ENCODE assay signal across 8 cellular contexts in the genomic region with DNA sequence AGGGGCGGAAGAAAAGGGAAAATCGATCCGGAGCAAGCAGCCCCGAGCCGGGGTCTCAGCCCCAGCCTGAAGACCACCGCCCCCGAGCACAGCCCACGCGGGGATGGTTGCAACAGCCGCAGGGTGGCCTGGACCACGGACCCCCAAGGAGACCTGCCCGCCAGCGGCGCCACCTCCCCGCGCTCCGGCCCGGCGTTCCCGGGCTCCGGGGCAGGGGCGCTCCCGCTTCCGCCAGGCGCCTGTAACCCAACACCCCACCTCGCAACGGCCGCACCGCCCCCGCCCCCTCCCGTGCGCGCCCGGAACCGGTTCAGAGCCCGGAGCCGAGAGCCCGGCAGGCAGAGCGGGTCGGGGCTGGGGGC. TPM values are rescaled to one million over a fixed set of nuclear protein-coding genes. Genes with fewer than 3 reads are reported as not detected.
DNase-seq lines count a peak whose midpoint lies in the region; ATAC-seq and TF ChIP-seq lines count a peak whose summit lies in the region.

No MANE protein-coding gene starts in this region.

- no peak overlapping the region for H2BK12ac ChIP-seq in trophoblast cell (ENCODE audit: low read length)

- peaks cover 19% of the 10 kb centered on the region for H3K36me3 Mint-ChIP-seq in activated naive CD4-positive, alpha-beta T cell treated with anti-CD3 and anti-CD28 coated beads for 36 hours (ENCODE audit: low read depth)
- no peaks in the 10 kb centered on the region for H3K36me3 Mint-ChIP-seq in glutamatergic neuron (ENCODE audit: unreplicated experiment)

- H4K8ac ChIP-seq in trophoblast cell (ENCODE audit: low read depth, low read length): peak overlapping the region; percentile 79

- TF ChIP-seq CTCF in glutamatergic neuron (IDR thresholded peaks at IDR 0.05; ENCODE audit: partially characterized antibody, unreplicated experiment): no peak

- H3K4ac ChIP-seq in trophoblast cell (ENCODE audit: low read depth, low read length): peak overlapping the region; percentile 85

- in situ Hi-C loops in G401 (cut with HindIII; ENCODE audit: low sequenced_read_pairs): no loop called here

- peaks cover 32% of the 10 kb centered on the region for H3K4me1 Mint-ChIP-seq in activated naive CD4-positive, alpha-beta T cell treated with anti-CD3 and anti-CD28 coated beads for 36 hours (ENCODE audit: low read depth)
- H3K4me1 Mint-ChIP-seq in glutamatergic neuron (ENCODE audit: low read depth, unreplicated experiment): peaks cover 17% of the 10 kb centered on the region

- peaks cover 23 to 29% of the 10 kb centered on the region in 2 experiments for H3K36me3 ChIP-seq in trophoblast cell (ENCODE audit: control insufficient read depth in 1 of 2, insufficient read depth in 2 of 2, low read length in 2 of 2)

- H2AFZ ChIP-seq in trophoblast cell (ENCODE audit: insufficient read depth, low read length, poor library complexity): peak overlapping the region; percentile 49

- peak overlapping the region; percentile 78 for H3K4me3 Mint-ChIP-seq in activated naive CD4-positive, alpha-beta T cell treated with anti-CD3 and anti-CD28 coated beads for 36 hours
- peak overlapping the region; percentile 78 for H3K4me3 Mint-ChIP-seq in glutamatergic neuron (ENCODE audit: unreplicated experiment)

- peaks cover 52% of the 10 kb centered on the region for H3K79me2 ChIP-seq in trophoblast cell (ENCODE audit: control insufficient read depth, insufficient read depth, low read length, poor library complexity)

- H3K9ac ChIP-seq in trophoblast cell (ENCODE audit: low read length): peak overlapping the region; percentile 95

- WGBS in trophoblast cell (ENCODE audit: extremely low coverage, insufficient coverage, insufficient read length): no CpG with 5 or more reads among the region's 40 CpGs

- peaks cover 46 to 48% of the 10 kb centered on the region in 2 experiments for H3K4me1 ChIP-seq in trophoblast cell (ENCODE audit: control insufficient read depth in 1 of 2, insufficient read depth in 2 of 2, low read length in 2 of 2)

- no peaks in the 10 kb centered on the region for H3K27me3 Mint-ChIP-seq in activated naive CD4-positive, alpha-beta T cell treated with anti-CD3 and anti-CD28 coated beads for 36 hours (ENCODE audit: low read depth)
- H3K27me3 Mint-ChIP-seq in glutamatergic neuron (ENCODE audit: unreplicated experiment): peaks cover 3% of the 10 kb centered on the region

- H4K91ac ChIP-seq in trophoblast cell (ENCODE audit: low read depth, low read length): peak overlapping the region; percentile 93

- intact Hi-C loops in activated naive CD4-positive, alpha-beta T cell treated with anti-CD3 and anti-CD28 coated beads for 36 hours (cut with micrococcal nuclease): loop anchor here (2.0 to 10.0 kb wide), 6 partner anchors 114 to 789 kb away; partner anchors contain the start of genes DCAF5, ERH, SLC39A9 and SRSF5

- no peaks in the 10 kb centered on the region for H3K9me3 ChIP-seq in trophoblast cell (ENCODE audit: insufficient read depth, low read depth, low read length)

- peak overlapping the region; percentile 5 for H4K12ac ChIP-seq in trophoblast cell (ENCODE audit: low read depth, low read length)

- H3K4me3 ChIP-seq in trophoblast cell (ENCODE audit: low read depth, low read length): peak overlapping the region; percentile 97

- peak overlapping the region; percentile 57 for H2BK120ac ChIP-seq in trophoblast cell (ENCODE audit: insufficient read depth, low read length, poor library complexity)

- H3K27ac Mint-ChIP-seq in activated naive CD4-positive, alpha-beta T cell treated with anti-CD3 and anti-CD28 coated beads for 36 hours: peak overlapping the region; percentile 75
- no peak overlapping the region for H3K27ac Mint-ChIP-seq in glutamatergic neuron (ENCODE audit: unreplicated experiment)

- H3K27ac ChIP-seq in trophoblast cell (ENCODE audit: low read depth, low read length): peak overlapping the region; percentile 97

- H3K14ac ChIP-seq in trophoblast cell (ENCODE audit: low read length): peak overlapping the region; percentile 79

- H3K23ac ChIP-seq in trophoblast cell (ENCODE audit: low read length): no peak overlapping the region

- peaks cover 10% of the 10 kb centered on the region for H3K9me3 Mint-ChIP-seq in activated naive CD4-positive, alpha-beta T cell treated with anti-CD3 and anti-CD28 coated beads for 36 hours
- H3K9me3 Mint-ChIP-seq in glutamatergic neuron (ENCODE audit: unreplicated experiment): peaks cover 3% of the 10 kb centered on the region

- CTCF ChIA-PET in activated naive CD4-positive, alpha-beta T cell treated with anti-CD3 and anti-CD28 coated beads for 36 hours (lab: Charles Lee): interaction anchor here (0.9 to 1.2 kb wide), 3 partner anchors 12 to 64 kb away, joined by 3 to 4 read pairs (median 3); no protein-coding TSS in a partner anchor

- H3K18ac ChIP-seq in trophoblast cell (ENCODE audit: low read length): peak overlapping the region; percentile 73

- DNase-seq in NCI-H2196 (lab: John Stamatoyannopoulos, UW; ENCODE audit: unreplicated experiment) (peak; percentile 49), NCI-H2196 treated with DMSO at 0.1 percent for 48 hours (lab: John Stamatoyannopoulos, UW; ENCODE audit: unreplicated experiment) (no peak), NCI-H69 (lab: John Stamatoyannopoulos, UW) (peak; percentile 80), glutamatergic neuron (peak; percentile 71), trophoblast cell (peak; percentile 18 to 43), G401 (ENCODE audit: low spot score) (no peak)
- DNase-seq in activated naive CD4-positive, alpha-beta T cell treated with anti-CD3 and anti-CD28 coated beads for 36 hours: peak; percentile 64

- H3K79me1 ChIP-seq in trophoblast cell (ENCODE audit: low read length): peaks cover 40% of the 10 kb centered on the region

- H3K27me3 ChIP-seq in trophoblast cell (ENCODE audit: insufficient read depth, low read length): no peaks in the 10 kb centered on the region

- H3K4me2 ChIP-seq in trophoblast cell (ENCODE audit: low read length): peak overlapping the region; percentile 59

- ATAC-seq in HG03108 (IDR thresholded peaks at IDR 0.05; ENCODE audit: unreplicated experiment): no peak

- peak overlapping the region; percentile 14 for H2AK5ac ChIP-seq in trophoblast cell (ENCODE audit: low read length)

- H2BK5ac ChIP-seq in trophoblast cell (ENCODE audit: low read depth, low read length, poor library complexity): peak overlapping the region; percentile 86

RNA-seq across cellular contexts. Expression of gene ACTN1, which starts 0.6 kb away (rescaled TPM):
- 10 to 100 TPM; 79.7 to 80.6 TPM for total RNA-seq in activated naive CD4-positive, alpha-beta T cell treated with anti-CD3 and anti-CD28 coated beads for 36 hours
- 48.1 TPM for total RNA-seq in glutamatergic neuron (ENCODE audit: unreplicated experiment)
- polyA plus RNA-seq in trophoblast cell (2013): 427 and 440 TPM in 2 replicates
- total RNA-seq in G401 (2014; rRNA removed; shearing (Covaris generic)): 78.8 and 90.9 TPM in 2 replicates

Comparison
In these comparisons a context has a peak if more than half of its experiments do, and no peak if none do; other contexts are left out.
1. DNase-seq: peak in NCI-H2196 (single experiment), NCI-H69 (single experiment), activated naive CD4-positive, alpha-beta T cell treated with anti-CD3 and anti-CD28 coated beads for 36 hours (single experiment), glutamatergic neuron (single experiment) and trophoblast cell (2 of 2); none in NCI-H2196 treated with DMSO at 0.1 percent for 48 hours (single experiment) and G401 (single experiment).